8 cellular contexts compared by ENCODE assay signal in the genomic region with DNA sequence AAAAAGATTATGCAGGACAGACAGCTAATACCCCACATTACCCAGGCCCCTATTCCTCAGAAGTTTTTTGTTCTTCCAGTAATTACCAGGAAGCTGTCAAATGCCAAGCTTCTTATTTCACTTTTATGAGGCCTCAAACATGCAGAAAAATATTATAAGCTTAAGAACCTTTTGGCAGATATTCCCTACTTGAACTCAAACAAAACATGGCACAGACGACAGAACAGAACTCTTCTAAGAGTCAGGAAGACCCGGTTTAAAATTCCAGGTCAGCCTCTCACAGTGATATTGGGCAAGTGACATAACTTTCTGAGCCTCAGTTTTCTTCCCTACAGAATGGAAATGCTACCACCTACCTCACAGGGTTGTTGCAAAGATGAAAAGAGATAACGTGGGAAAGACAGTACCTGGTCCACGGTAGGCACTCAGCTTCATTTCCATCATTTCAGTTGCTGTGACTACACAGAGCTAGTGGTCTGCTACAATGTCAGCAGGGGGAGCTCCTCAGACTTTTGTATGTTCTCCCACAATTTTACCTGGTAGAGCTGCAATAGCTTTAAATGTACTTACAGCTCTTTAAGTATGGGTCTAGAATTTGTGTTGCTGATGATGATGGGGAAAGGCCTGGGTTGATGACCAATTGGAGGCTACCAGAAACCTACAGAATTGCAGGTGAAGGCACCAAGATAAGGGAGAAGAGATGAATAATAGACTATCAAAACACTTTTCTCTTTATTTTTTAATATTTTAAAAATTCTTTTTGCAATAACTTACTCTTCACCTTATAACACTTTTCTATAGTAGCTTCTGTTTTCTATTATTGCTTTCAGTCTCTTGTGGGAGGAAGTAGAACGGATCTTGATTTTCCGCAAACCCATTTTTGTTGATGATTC.
DNase-seq lines count a peak whose midpoint lies in the region; ATAC-seq lines count a peak whose summit lies in the region.
"Had no signal": no experiment of that assay in that cellular context is flagged by ENCODE, and none has a peak within 500 bp of the region (broad histone marks: within the 10 kb centered on the region; RNA-seq: fewer than 3 reads in every experiment).

No MANE protein-coding gene starts in this region.

- peak; percentile 60 for ATAC-seq in HG03342 (IDR thresholded peaks at IDR 0.05; ENCODE audit: unreplicated experiment)

- no peaks in the 10 kb centered on the region for H3K27me3 Mint-ChIP-seq in activated naive CD8-positive, alpha-beta T cell treated with anti-CD3 and anti-CD28 coated beads for 36 hours

- peaks cover 2% of the 10 kb centered on the region for H3K36me3 Mint-ChIP-seq in activated naive CD8-positive, alpha-beta T cell treated with anti-CD3 and anti-CD28 coated beads for 36 hours

- H3K4me1 Mint-ChIP-seq in activated naive CD8-positive, alpha-beta T cell treated with anti-CD3 and anti-CD28 coated beads for 36 hours: peaks cover 3% of the 10 kb centered on the region

- no peaks in the 10 kb centered on the region for H3K9me3 Mint-ChIP-seq in activated naive CD8-positive, alpha-beta T cell treated with anti-CD3 and anti-CD28 coated beads for 36 hours
- H3K9me3 Mint-ChIP-seq: activated T-cell treated with anti-CD3 and anti-CD28 coated beads, Interleukin-2, amount 50 U/mL, for 4 hours had no signal

- H3K27ac Mint-ChIP-seq in activated naive CD8-positive, alpha-beta T cell treated with anti-CD3 and anti-CD28 coated beads for 36 hours: no peak overlapping the region

- H3K4me3 Mint-ChIP-seq in activated naive CD8-positive, alpha-beta T cell treated with anti-CD3 and anti-CD28 coated beads for 36 hours: no peak overlapping the region
- H3K4me3 Mint-ChIP-seq: activated T-cell treated with anti-CD3 and anti-CD28 coated beads, Interleukin-2, amount 50 U/mL, for 4 hours had no signal

- DNase-seq in ELF-1 (ENCODE audit: low read depth, low spot score) (peak; percentile 25), NOMO-1 treated with DMSO at 0.1 percent for 48 hours (lab: John Stamatoyannopoulos, UW; ENCODE audit: unreplicated experiment) (peak; percentile 33), iPS-NIHi11 (ENCODE audit: low spot score) (peak; percentile 68), foreskin melanocyte (no peak)
- DNase-seq in activated naive CD8-positive, alpha-beta T cell treated with anti-CD3 and anti-CD28 coated beads for 36 hours: peak; percentile 10
- peak; percentile 4 for DNase-seq in stimulated activated CD8-positive, alpha-beta memory T cell treated with anti-CD3 and anti-CD28 coated beads, Interleukin-7, amount 100 ng/mL, for 24 hours (ENCODE audit: low read depth)
- DNase-seq: activated T-cell treated with anti-CD3 and anti-CD28 coated beads, Interleukin-2, amount 50 U/mL, for 4 hours had no signal
